In genomic region chr2:134217316-134217715, GRCh38 we compare ENCODE assay signal across 14 cellular contexts. TPM values are rescaled to one million over a fixed set of nuclear protein-coding genes. Genes with fewer than 3 reads are reported as not detected.
DNase-seq lines count a peak whose midpoint lies in the region; ATAC-seq and TF ChIP-seq lines count a peak whose summit lies in the region.
"Had no signal": no experiment of that assay in that cellular context is flagged by ENCODE, and none has a peak within 500 bp of the region (broad histone marks: within the 10 kb centered on the region; RNA-seq: fewer than 3 reads in every experiment).

No MANE protein-coding gene starts in this region.

- H3K27me3 Mint-ChIP-seq in T-helper 17 cell = no peaks in the 10 kb centered on the region

- intact Hi-C loops in spleen (cut with DNase I; ENCODE audit: low total_unique reads) = no loop called here

- H3K27ac ChIP-seq in spleen = peak overlapping the region; percentile 4 to 86 (median 62)

- peaks cover 4% of the 10 kb centered on the region for H3K36me3 Mint-ChIP-seq in T-helper 17 cell (ENCODE audit: low read depth)

- H3K27ac Mint-ChIP-seq in T-helper 17 cell = peak overlapping the region; percentile 98

- H3K4me1 ChIP-seq in spleen = peaks cover 34 to 78% (median 58%) of the 10 kb centered on the region in 6 donors

- ATAC-seq in GM21529 (IDR thresholded peaks at IDR 0.05; ENCODE audit: unreplicated experiment) (peak; percentile 32), T-helper 17 cell (peak; percentile 61), GM21786 (IDR thresholded peaks at IDR 0.05; ENCODE audit: unreplicated experiment) (no peak)
- ATAC-seq: PC-3 had no signal

- H3K27me3 ChIP-seq in spleen (replicated peaks in 1 of 7) = no peaks in the 10 kb centered on the region
- H3K27me3 ChIP-seq: BE2C had no signal

- H3K4me3 Mint-ChIP-seq in T-helper 17 cell = peak overlapping the region; percentile 90

- no peak for TF ChIP-seq POLR2A in spleen (IDR thresholded peaks at IDR 0.05)

- no peak overlapping the region for H3K4me3 ChIP-seq in spleen

- peak; percentile 66 for DNase-seq in activated effector memory CD4-positive, alpha-beta T cell treated with anti-CD3 and anti-CD28 coated beads, Interleukin-2, amount 50 U/mL, for 16 hours
- DNase-seq in activated effector memory CD4-positive, alpha-beta T cell treated with Interleukin-2 at 50 U/mL for 16 hours = no peak
- DNase-seq in T-helper 17 cell (no peak), spleen (no peak), SHP77 (lab: John Stamatoyannopoulos, UW) (no peak), HPDE6-E6E7 (ENCODE audit: extremely low spot score) (no peak)
- DNase-seq: activated CD4-positive, alpha-beta T cell treated with anti-CD3 and anti-CD28 coated beads, Interleukin-2, amount 50 U/mL, for 1 hour; BE2C; effector CD4-positive, alpha-beta T cell; foreskin melanocyte; NCI-H226; PC-3 had no signal

- peaks cover 69% of the 10 kb centered on the region for H3K4me1 Mint-ChIP-seq in T-helper 17 cell

- 42 to 82% (median 55%) methylated on average over 2 of the region's 2 CpGs for WGBS in spleen, 5 donors

- peaks cover 0 to 5% (median 0%) of the 10 kb centered on the region in 6 donors for H3K36me3 ChIP-seq in spleen
- H3K36me3 ChIP-seq: BE2C had no signal

- H3K9me3 ChIP-seq in T-helper 17 cell (ENCODE audit: control insufficient read depth, low read length, poor library complexity, severe bottlenecking) (no peaks in the 10 kb centered on the region), spleen (peaks cover 0 to 5% (median 0%) of the 10 kb centered on the region in 8 donors)
- H3K9me3 ChIP-seq: BE2C had no signal

- no peak for TF ChIP-seq CTCF in spleen (IDR thresholded peaks at IDR 0.05 in 8 of 11, conservative IDR thresholded peaks at IDR 0.05 in 3 of 11)

RNA-seq across cellular contexts. Expression of gene MGAT5, which starts 36.6 kb away (rescaled TPM):
- total RNA-seq in T-helper 17 cell (100 to 1,000 TPM; 120 to 127 TPM), spleen (100 to 1,000 TPM in 4 of 7 donors, 10 to 100 TPM in 3; 81.0 to 110 (median 101) TPM)
- polyA plus RNA-seq in spleen = 10 to 100 TPM; 11.2 to 17.5 (median 14.4) TPM
